ENCODE assay signal across 13 cellular contexts in the genomic region with DNA sequence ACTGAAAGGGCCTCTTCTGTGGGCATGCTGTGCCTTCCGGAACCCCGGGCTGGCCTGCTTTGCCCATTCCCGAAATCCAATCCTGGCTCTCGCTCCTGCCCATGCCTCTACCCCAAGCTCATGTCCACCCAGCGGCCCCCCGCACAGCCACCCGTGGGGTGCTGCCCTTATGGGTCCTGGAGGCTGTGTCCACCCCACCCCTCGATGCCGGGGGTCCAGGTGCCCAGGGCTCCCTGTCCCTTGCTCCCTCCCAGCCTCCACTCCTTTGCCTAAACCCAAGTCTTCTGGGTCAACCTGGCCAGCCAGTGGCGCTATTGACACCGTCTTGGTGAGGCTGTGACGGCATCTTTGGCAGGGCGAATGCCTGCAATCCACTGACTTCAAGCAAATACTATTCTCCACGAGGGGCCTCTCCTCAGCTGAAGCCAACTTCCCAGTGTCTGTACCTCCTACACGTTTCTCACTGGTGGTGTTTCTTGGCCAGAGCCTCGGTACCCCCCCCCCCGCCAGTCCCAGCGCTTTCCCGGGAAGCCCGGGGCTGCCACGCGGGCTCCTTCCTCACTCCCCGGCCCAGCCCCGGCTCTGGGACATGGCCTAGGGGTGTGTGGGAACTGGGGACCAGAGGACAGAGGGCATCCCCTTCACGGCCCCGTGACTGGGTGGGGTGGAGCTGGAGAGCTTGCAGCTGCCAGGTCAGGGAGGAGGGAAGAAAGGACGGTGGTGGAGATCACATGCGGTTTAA. TPM values are rescaled to one million over a fixed set of nuclear protein-coding genes. Genes with fewer than 3 reads are reported as not detected.
DNase-seq lines count a peak whose midpoint lies in the region; ATAC-seq, FAIRE-seq and TF ChIP-seq lines count a peak whose summit lies in the region.
"Had no signal": no experiment of that assay in that cellular context is flagged by ENCODE, and none has a peak within 500 bp of the region (broad histone marks: within the 10 kb centered on the region; RNA-seq: fewer than 3 reads in every experiment).

No MANE protein-coding gene starts in this region.

- no peaks in the 10 kb centered on the region for H3K9me3 Mint-ChIP-seq in CD4-positive, alpha-beta T cell

- H3K4me1 ChIP-seq in HepG2 (ENCODE audit: insufficient read depth, low read length), result peaks cover 12% of the 10 kb centered on the region
- H3K4me1 ChIP-seq: colonic mucosa had no signal

- H3K36me3 ChIP-seq in SK-N-MC (ENCODE audit: insufficient read depth, low read length), result peaks cover 44% of the 10 kb centered on the region; the same call in 1 of the 2 replicates
- H3K36me3 ChIP-seq in HepG2 (replicated peaks in 1 of 2; ENCODE audit: control insufficient read depth in 1 of 2, insufficient read depth in 2 of 2, low read length in 2 of 2), result peaks cover 34 to 42% of the 10 kb centered on the region in 2 experiments

- H3K27ac ChIP-seq in CD4-positive, alpha-beta T cell (ENCODE audit: low read depth, low read length), result no peak overlapping the region
- 0 out of 2 replicates have a peak overlapping the region, but pooled peaks have one; percentile 36 for H3K27ac ChIP-seq in SK-N-MC
- H3K27ac ChIP-seq in HepG2 (ENCODE audit: extremely low read length, insufficient read depth, low read length), result no peak overlapping the region
- H3K27ac ChIP-seq: colonic mucosa had no signal

- no peak for TF ChIP-seq CTCF in CD4-positive, alpha-beta T cell (IDR thresholded peaks at IDR 0.05)
- TF ChIP-seq CTCF in HepG2 (CRISPR knock-in tag; IDR thresholded peaks at IDR 0.05), result peak; percentile 58

- H3K9ac ChIP-seq in SK-N-MC (ENCODE audit: insufficient read length) (no peak overlapping the region), HepG2 (ENCODE audit: insufficient read depth, low read depth, low read length) (no peak overlapping the region)

- H3K27ac Mint-ChIP-seq in CD4-positive, alpha-beta T cell, result no peak overlapping the region

- H3K4me2 ChIP-seq in HepG2 (ENCODE audit: low read depth, low read length), result no peak overlapping the region

- BruUV-seq in HepG2 (replicated peaks; lab: Mats Ljungman, UMichigan), result no TSS peak

- H3K36me3 Mint-ChIP-seq in CD4-positive, alpha-beta T cell (ENCODE audit: low read depth), result peaks cover 15% of the 10 kb centered on the region

- peak; percentile 24; the same call in 1 of the 2 replicates for TF ChIP-seq RAD21 in HepG2 (CRISPR knock-in tag; IDR thresholded peaks at IDR 0.05)

- in situ Hi-C loops in HepG2 (cut with HindIII; ENCODE audit: extremely low pct_ligation_motif_present, low pct_unique_long_range_greater_than_20kb), result no loop called here

- no peak for TF ChIP-seq EP300 in HepG2 (IDR thresholded peaks at IDR 0.05; ENCODE audit: low read depth in 2 of 2, low read length in 2 of 2)
- no peak for TF ChIP-seq EP300 in HepG2 (CRISPR knock-in tag; IDR thresholded peaks at IDR 0.05; ENCODE audit: borderline replicate concordance)

- no peaks in the 10 kb centered on the region for H3K9me3 ChIP-seq in CD4-positive, alpha-beta T cell (ENCODE audit: control insufficient read depth, low read length)
- no peaks in the 10 kb centered on the region for H3K9me3 ChIP-seq in SK-N-MC (ENCODE audit: low read depth, low read length)
- no peaks in the 10 kb centered on the region for H3K9me3 ChIP-seq in HepG2 (ENCODE audit: low read length)
- H3K9me3 ChIP-seq: colonic mucosa had no signal

- FAIRE-seq in HepG2 (lab: Jason Lieb, UNC) (no peak), RCC 7860 (lab: Jason Lieb, UNC) (no peak)

- H3K27me3 Mint-ChIP-seq in CD4-positive, alpha-beta T cell, result no peaks in the 10 kb centered on the region

- intact Hi-C loops in CD4-positive, alpha-beta T cell (cut with DNase I, micrococcal nuclease), result no loop called here
- intact Hi-C loops in HepG2 (cut with micrococcal nuclease; ENCODE audit: unreplicated experiment), result no loop called here

- TF ChIP-seq POLR2A in HepG2 (IDR thresholded peaks at IDR 0.05; ENCODE audit: insufficient read depth in 1 of 2, low read depth in 2 of 2, low read length in 2 of 2), result no peak; a peak in 2 of 4 replicates
- no peak for TF ChIP-seq POLR2A in GM18505 (IDR thresholded peaks at IDR 0.05; ENCODE audit: borderline replicate concordance, extremely low read depth, insufficient read depth, insufficient read length)

- no peaks in the 10 kb centered on the region for H3K4me1 Mint-ChIP-seq in CD4-positive, alpha-beta T cell (ENCODE audit: low read depth)

- H3K27me3 ChIP-seq in CD4-positive, alpha-beta T cell (ENCODE audit: control insufficient read depth, insufficient read depth, low read length), result no peaks in the 10 kb centered on the region
- H3K27me3 ChIP-seq in HepG2 (ENCODE audit: control insufficient read depth in 1 of 2, insufficient read depth in 2 of 2, low read length in 2 of 2), result no peaks in the 10 kb centered on the region
- H3K27me3 ChIP-seq: colonic mucosa had no signal

- no peaks in the 10 kb centered on the region for H3K79me2 ChIP-seq in HepG2 (ENCODE audit: insufficient read depth, low read length)

- peak in 1 of 10 experiments; percentile 7 for DNase-seq in CD4-positive, alpha-beta T cell
- DNase-seq in SK-N-MC (ENCODE audit: low read depth, low spot score), result no peak
- DNase-seq in HepG2 (ENCODE audit: low spot score), result no peak
- DNase-seq in RCC 7860 (ENCODE audit: low spot score), result no peak
- no peak for DNase-seq in NCI-H1417 (lab: John Stamatoyannopoulos, UW)
- DNase-seq: activated CD4-positive, alpha-beta T cell treated with anti-CD3 and anti-CD28 coated beads for 48 hours; activated effector memory CD4-positive, alpha-beta T cell treated with anti-CD3 and anti-CD28 coated beads, Interleukin-2, amount 50 U/mL, for 16 hours; colonic mucosa; GF-D8; NCI-H1105 treated with DMSO at 0.1 percent for 48 hours; occipital lobe; stimulated activated CD4-positive, alpha-beta T cell treated with anti-CD3 and anti-CD28 coated beads, Interleukin-4, amount 100 ng/mL, for 1 hour had no signal

- H2AFZ ChIP-seq in HepG2 (ENCODE audit: low read length), result no peak overlapping the region

- peak; percentile 6 for ATAC-seq in CD4-positive, alpha-beta T cell (ENCODE audit: poor library complexity)
- ATAC-seq in HepG2, result peak; percentile 1
- no peak for ATAC-seq in GM18505 (IDR thresholded peaks at IDR 0.05; ENCODE audit: unreplicated experiment)

- peaks cover 31% of the 10 kb centered on the region for H4K20me1 ChIP-seq in HepG2 (ENCODE audit: insufficient read depth, low read length)

- H3K4me3 Mint-ChIP-seq in CD4-positive, alpha-beta T cell, result peak overlapping the region; percentile 45

- POLR2A ChIA-PET in CD4-positive, alpha-beta T cell (lab: Charles Lee), result no interaction called here
- POLR2A ChIA-PET in HepG2 (lab: Yijun Ruan, JAX), result interaction anchor here (0.7 to 1.9 kb wide), 5 partner anchors 9 to 24 kb away, joined by 3 to 9 read pairs (median 4); partner anchors contain the start of genes DUS1L and FASN

- CTCF ChIA-PET in CD4-positive, alpha-beta T cell (lab: Charles Lee), result no interaction called here
- CTCF ChIA-PET in HepG2 (lab: Yijun Ruan, JAX; ENCODE audit: low intra/inter-chr PET ratio, low total read pairs), result no interaction called here

- 91% methylated on average over 28 of the region's 28 CpGs for WGBS in HepG2 (ENCODE audit: low lambda C conversion rate)

- H3K4me3 ChIP-seq in SK-N-MC (no peak overlapping the region), HepG2 (replicated peaks in 1 of 3; ENCODE audit: insufficient read depth in 1 of 3, low read depth in 2 of 3, low read length in 3 of 3) (no peak overlapping the region)
- H3K4me3 ChIP-seq: colonic mucosa had no signal

RNA-seq across cellular contexts. Expression of gene DUS1L, which starts 12.2 kb away (rescaled TPM):
- total RNA-seq in CD4-positive, alpha-beta T cell, result 100 to 1,000 TPM; 160 to 163 TPM
- total RNA-seq in HepG2 (2016; rRNA removed; fragmentation: Illumina TruSeq; extraction: Trizol), result 67.9 and 109 TPM in 2 replicates
- 206 and 220 TPM in 2 replicates for total RNA-seq in HepG2 (2016; cell fraction: cytosol; rRNA removed; fragmentation: Illumina TruSeq; extraction: Trizol; ENCODE audit: low read depth)
- 58.4 and 113 TPM in 2 replicates for total RNA-seq in HepG2 (2016; cell fraction: insoluble cytoplasmic fraction; rRNA removed; fragmentation: Illumina TruSeq; extraction: Trizol)
- total RNA-seq in HepG2 (2016; cell fraction: membrane; rRNA removed; fragmentation: Illumina TruSeq; extraction: Trizol), result 268 and 276 TPM in 2 replicates
- total RNA-seq in HepG2 (2016; cell fraction: nucleus; rRNA removed; fragmentation: Illumina TruSeq; extraction: Trizol), result 69.9 and 102 TPM in 2 replicates
- 81.0 and 108 TPM in 2 replicates for polyA plus RNA-seq in HepG2 (2011; rRNA removed)
- 64.5 and 97.7 TPM in 2 replicates for polyA plus RNA-seq in HepG2 (2011; cell fraction: cytosol; rRNA removed)
- polyA plus RNA-seq in HepG2 (2011; cell fraction: nucleus; rRNA removed), result 583 and 668 TPM in 2 replicates
- 82.7 and 123 TPM in 2 replicates for polyA plus RNA-seq in HepG2 (2012)
- 353 and 384 TPM in 2 replicates for polyA plus RNA-seq in HepG2 (2016; cell fraction: cytosol; fragmentation: Illumina TruSeq; extraction: Trizol; ENCODE audit: low read depth)
- 138 and 172 TPM in 2 replicates for polyA plus RNA-seq in HepG2 (2016; cell fraction: insoluble cytoplasmic fraction; fragmentation: Illumina TruSeq; extraction: Trizol; ENCODE audit: low read depth)
- polyA plus RNA-seq in HepG2 (2016; cell fraction: membrane; fragmentation: Illumina TruSeq; extraction: Trizol; ENCODE audit: low read depth), result 444 and 521 TPM in 2 replicates
- polyA plus RNA-seq in HepG2 (2016; cell fraction: nucleus; fragmentation: Illumina TruSeq; extraction: Trizol; ENCODE audit: insufficient read depth, low read depth), result 330 and 339 TPM in 2 replicates
- polyA minus RNA-seq in HepG2 (2011; rRNA and poly(A)+ RNA removed; ENCODE audit: low replicate concordance), result 47.0 and 79.2 TPM in 2 replicates
- 31.7 and 34.4 TPM in 2 replicates for polyA minus RNA-seq in HepG2 (2011; cell fraction: cytosol; rRNA and poly(A)+ RNA removed)
- polyA minus RNA-seq in HepG2 (2011; cell fraction: nucleus; rRNA and poly(A)+ RNA removed), result 85.7 and 87.9 TPM in 2 replicates

RNA-seq across cellular contexts. Expression of gene FASN, which starts 20.2 kb away (rescaled TPM):
- 100 to 1,000 TPM; 168 to 174 TPM for total RNA-seq in CD4-positive, alpha-beta T cell
- total RNA-seq in HepG2 (2016; rRNA removed; fragmentation: Illumina TruSeq; extraction: Trizol), result 101 and 192 TPM in 2 replicates
- 28.4 and 29.9 TPM in 2 replicates for total RNA-seq in HepG2 (2016; cell fraction: cytosol; rRNA removed; fragmentation: Illumina TruSeq; extraction: Trizol; ENCODE audit: low read depth)
- 118 and 157 TPM in 2 replicates for total RNA-seq in HepG2 (2016; cell fraction: insoluble cytoplasmic fraction; rRNA removed; fragmentation: Illumina TruSeq; extraction: Trizol)
- total RNA-seq in HepG2 (2016; cell fraction: membrane; rRNA removed; fragmentation: Illumina TruSeq; extraction: Trizol), result 63.2 and 68.3 TPM in 2 replicates
- total RNA-seq in HepG2 (2016; cell fraction: nucleus; rRNA removed; fragmentation: Illumina TruSeq; extraction: Trizol), result 147 and 173 TPM in 2 replicates
- 51.7 and 92.4 TPM in 2 replicates for polyA plus RNA-seq in HepG2 (2011; rRNA removed)
- polyA plus RNA-seq in HepG2 (2011; cell fraction: cytosol; rRNA removed), result 62.2 and 67.6 TPM in 2 replicates
- 516 and 545 TPM in 2 replicates for polyA plus RNA-seq in HepG2 (2011; cell fraction: nucleus; rRNA removed)
- polyA plus RNA-seq in HepG2 (2012), result 163 and 245 TPM in 2 replicates
- 24.8 and 25.4 TPM in 2 replicates for polyA plus RNA-seq in HepG2 (2016; cell fraction: cytosol; fragmentation: Illumina TruSeq; extraction: Trizol; ENCODE audit: low read depth)
- polyA plus RNA-seq in HepG2 (2016; cell fraction: insoluble cytoplasmic fraction; fragmentation: Illumina TruSeq; extraction: Trizol; ENCODE audit: low read depth), result 209 and 303 TPM in 2 replicates
- polyA plus RNA-seq in HepG2 (2016; cell fraction: membrane; fragmentation: Illumina TruSeq; extraction: Trizol; ENCODE audit: low read depth), result 52.3 and 61.0 TPM in 2 replicates
- polyA plus RNA-seq in HepG2 (2016; cell fraction: nucleus; fragmentation: Illumina TruSeq; extraction: Trizol; ENCODE audit: insufficient read depth, low read depth), result 501 and 529 TPM in 2 replicates
- polyA minus RNA-seq in HepG2 (2011; rRNA and poly(A)+ RNA removed; ENCODE audit: low replicate concordance), result 35.6 and 241 TPM in 2 replicates
- 226 and 344 TPM in 2 replicates for polyA minus RNA-seq in HepG2 (2011; cell fraction: cytosol; rRNA and poly(A)+ RNA removed)
- 97.7 and 151 TPM in 2 replicates for polyA minus RNA-seq in HepG2 (2011; cell fraction: nucleus; rRNA and poly(A)+ RNA removed)

RNA-seq across cellular contexts. Expression of gene GPS1, which starts 26.1 kb away (rescaled TPM):
- total RNA-seq in CD4-positive, alpha-beta T cell, result 10 to 100 TPM; 64.6 to 69.3 TPM
- total RNA-seq in HepG2 (2016; rRNA removed; fragmentation: Illumina TruSeq; extraction: Trizol), result 106 and 124 TPM in 2 replicates
- 87.3 and 88.2 TPM in 2 replicates for total RNA-seq in HepG2 (2016; cell fraction: cytosol; rRNA removed; fragmentation: Illumina TruSeq; extraction: Trizol; ENCODE audit: low read depth)
- total RNA-seq in HepG2 (2016; cell fraction: insoluble cytoplasmic fraction; rRNA removed; fragmentation: Illumina TruSeq; extraction: Trizol), result 99.7 and 134 TPM in 2 replicates
- total RNA-seq in HepG2 (2016; cell fraction: membrane; rRNA removed; fragmentation: Illumina TruSeq; extraction: Trizol), result 96.5 and 111 TPM in 2 replicates
- total RNA-seq in HepG2 (2016; cell fraction: nucleus; rRNA removed; fragmentation: Illumina TruSeq; extraction: Trizol), result 89.5 and 106 TPM in 2 replicates
- polyA plus RNA-seq in HepG2 (2011; rRNA removed), result 128 and 161 TPM in 2 replicates
- polyA plus RNA-seq in HepG2 (2011; cell fraction: cytosol; rRNA removed), result 107 and 157 TPM in 2 replicates
- polyA plus RNA-seq in HepG2 (2011; cell fraction: nucleus; rRNA removed), result 389 and 467 TPM in 2 replicates
- polyA plus RNA-seq in HepG2 (2012), result 102 and 120 TPM in 2 replicates
- 96.5 and 102 TPM in 2 replicates for polyA plus RNA-seq in HepG2 (2016; cell fraction: cytosol; fragmentation: Illumina TruSeq; extraction: Trizol; ENCODE audit: low read depth)
- 120 and 146 TPM in 2 replicates for polyA plus RNA-seq in HepG2 (2016; cell fraction: insoluble cytoplasmic fraction; fragmentation: Illumina TruSeq; extraction: Trizol; ENCODE audit: low read depth)
- polyA plus RNA-seq in HepG2 (2016; cell fraction: membrane; fragmentation: Illumina TruSeq; extraction: Trizol; ENCODE audit: low read depth), result 103 and 104 TPM in 2 replicates
- 225 and 229 TPM in 2 replicates for polyA plus RNA-seq in HepG2 (2016; cell fraction: nucleus; fragmentation: Illumina TruSeq; extraction: Trizol; ENCODE audit: insufficient read depth, low read depth)
- polyA minus RNA-seq in HepG2 (2011; rRNA and poly(A)+ RNA removed; ENCODE audit: low replicate concordance), result 182 and 265 TPM in 2 replicates
- polyA minus RNA-seq in HepG2 (2011; cell fraction: cytosol; rRNA and poly(A)+ RNA removed), result 76.6 and 80.3 TPM in 2 replicates
- 60.2 and 61.0 TPM in 2 replicates for polyA minus RNA-seq in HepG2 (2011; cell fraction: nucleus; rRNA and poly(A)+ RNA removed)

RNA-seq across cellular contexts. Expression of gene RFNG, which starts 26.2 kb away (rescaled TPM):
- total RNA-seq in CD4-positive, alpha-beta T cell, result 10 to 100 TPM; 28.1 to 31.2 TPM
- 27.8 and 64.0 TPM in 2 replicates for total RNA-seq in HepG2 (2016; rRNA removed; fragmentation: Illumina TruSeq; extraction: Trizol)
- 72.5 and 73.8 TPM in 2 replicates for total RNA-seq in HepG2 (2016; cell fraction: cytosol; rRNA removed; fragmentation: Illumina TruSeq; extraction: Trizol; ENCODE audit: low read depth)
- total RNA-seq in HepG2 (2016; cell fraction: insoluble cytoplasmic fraction; rRNA removed; fragmentation: Illumina TruSeq; extraction: Trizol), result 23.6 and 61.0 TPM in 2 replicates
- 95.0 and 98.0 TPM in 2 replicates for total RNA-seq in HepG2 (2016; cell fraction: membrane; rRNA removed; fragmentation: Illumina TruSeq; extraction: Trizol)
- total RNA-seq in HepG2 (2016; cell fraction: nucleus; rRNA removed; fragmentation: Illumina TruSeq; extraction: Trizol), result 53.3 and 60.7 TPM in 2 replicates
- polyA plus RNA-seq in HepG2 (2011; rRNA removed), result 61.4 and 90.6 TPM in 2 replicates
- 36.1 and 62.0 TPM in 2 replicates for polyA plus RNA-seq in HepG2 (2011; cell fraction: cytosol; rRNA removed)
- 548 and 733 TPM in 2 replicates for polyA plus RNA-seq in HepG2 (2011; cell fraction: nucleus; rRNA removed)
- polyA plus RNA-seq in HepG2 (2012), result 60.9 and 71.7 TPM in 2 replicates
- 106 and 121 TPM in 2 replicates for polyA plus RNA-seq in HepG2 (2016; cell fraction: cytosol; fragmentation: Illumina TruSeq; extraction: Trizol; ENCODE audit: low read depth)
- polyA plus RNA-seq in HepG2 (2016; cell fraction: insoluble cytoplasmic fraction; fragmentation: Illumina TruSeq; extraction: Trizol; ENCODE audit: low read depth), result 35.7 and 47.7 TPM in 2 replicates
- polyA plus RNA-seq in HepG2 (2016; cell fraction: membrane; fragmentation: Illumina TruSeq; extraction: Trizol; ENCODE audit: low read depth), result 128 and 132 TPM in 2 replicates
- polyA plus RNA-seq in HepG2 (2016; cell fraction: nucleus; fragmentation: Illumina TruSeq; extraction: Trizol; ENCODE audit: insufficient read depth, low read depth), result 227 and 229 TPM in 2 replicates
- 12.3 and 58.2 TPM in 2 replicates for polyA minus RNA-seq in HepG2 (2011; rRNA and poly(A)+ RNA removed; ENCODE audit: low replicate concordance)
- 21.9 and 29.0 TPM in 2 replicates for polyA minus RNA-seq in HepG2 (2011; cell fraction: cytosol; rRNA and poly(A)+ RNA removed)
- 29.7 and 35.9 TPM in 2 replicates for polyA minus RNA-seq in HepG2 (2011; cell fraction: nucleus; rRNA and poly(A)+ RNA removed)

RNA-seq across cellular contexts. Expression of gene DCXR, which starts 40.3 kb away (rescaled TPM):
- total RNA-seq in CD4-positive, alpha-beta T cell, result 100 to 1,000 TPM; 103 to 119 TPM
- total RNA-seq in HepG2 (2016; rRNA removed; fragmentation: Illumina TruSeq; extraction: Trizol), result 286 and 311 TPM in 2 replicates
- 275 and 353 TPM in 2 replicates for total RNA-seq in HepG2 (2016; cell fraction: cytosol; rRNA removed; fragmentation: Illumina TruSeq; extraction: Trizol; ENCODE audit: low read depth)
- 302 and 321 TPM in 2 replicates for total RNA-seq in HepG2 (2016; cell fraction: insoluble cytoplasmic fraction; rRNA removed; fragmentation: Illumina TruSeq; extraction: Trizol)
- total RNA-seq in HepG2 (2016; cell fraction: membrane; rRNA removed; fragmentation: Illumina TruSeq; extraction: Trizol), result 228 and 297 TPM in 2 replicates
- 132 and 152 TPM in 2 replicates for total RNA-seq in HepG2 (2016; cell fraction: nucleus; rRNA removed; fragmentation: Illumina TruSeq; extraction: Trizol)
- 287 and 290 TPM in 2 replicates for polyA plus RNA-seq in HepG2 (2011; rRNA removed)
- 253 and 424 TPM in 2 replicates for polyA plus RNA-seq in HepG2 (2011; cell fraction: cytosol; rRNA removed)
- polyA plus RNA-seq in HepG2 (2011; cell fraction: nucleus; rRNA removed), result 645 and 737 TPM in 2 replicates
- 190 and 266 TPM in 2 replicates for polyA plus RNA-seq in HepG2 (2012)
- polyA plus RNA-seq in HepG2 (2016; cell fraction: cytosol; fragmentation: Illumina TruSeq; extraction: Trizol; ENCODE audit: low read depth), result 398 and 426 TPM in 2 replicates
- 296 and 330 TPM in 2 replicates for polyA plus RNA-seq in HepG2 (2016; cell fraction: insoluble cytoplasmic fraction; fragmentation: Illumina TruSeq; extraction: Trizol; ENCODE audit: low read depth)
- 308 and 335 TPM in 2 replicates for polyA plus RNA-seq in HepG2 (2016; cell fraction: membrane; fragmentation: Illumina TruSeq; extraction: Trizol; ENCODE audit: low read depth)
- 280 and 299 TPM in 2 replicates for polyA plus RNA-seq in HepG2 (2016; cell fraction: nucleus; fragmentation: Illumina TruSeq; extraction: Trizol; ENCODE audit: insufficient read depth, low read depth)
- 73.9 and 172 TPM in 2 replicates for polyA minus RNA-seq in HepG2 (2011; rRNA and poly(A)+ RNA removed; ENCODE audit: low replicate concordance)
- 52.1 and 74.6 TPM in 2 replicates for polyA minus RNA-seq in HepG2 (2011; cell fraction: cytosol; rRNA and poly(A)+ RNA removed)
- polyA minus RNA-seq in HepG2 (2011; cell fraction: nucleus; rRNA and poly(A)+ RNA removed), result 61.5 and 67.5 TPM in 2 replicates
